Comparison of ENCODE assay signal across 19 cellular contexts in genomic region chr10:110033724-110034235, GRCh38. TPM values are rescaled to one million over a fixed set of nuclear protein-coding genes. Genes with fewer than 3 reads are reported as not detected.
DNase-seq lines count a peak whose midpoint lies in the region; FAIRE-seq and TF ChIP-seq lines count a peak whose summit lies in the region.
"Had no signal": no experiment of that assay in that cellular context is flagged by ENCODE, and none has a peak within 500 bp of the region (broad histone marks: within the 10 kb centered on the region; RNA-seq: fewer than 3 reads in every experiment).

No MANE protein-coding gene starts in this region.

- FAIRE-seq in H54 (lab: Jason Lieb, UNC) = peak; percentile 38

- WGBS in SK-N-SH (ENCODE audit: low lambda C conversion rate) = 40% methylated on average over 2 of the region's 2 CpGs

- no peak overlapping the region for H3K4me3 ChIP-seq in SK-N-SH (ENCODE audit: low read depth in 2 of 2, low read length in 1 of 2)
- H3K4me3 ChIP-seq: GM23338, sigmoid colon, upper lobe of left lung had no signal

- no peak for TF ChIP-seq RAD21 in SK-N-SH (IDR thresholded peaks at IDR 0.05; ENCODE audit: low read length)

- H2AFZ ChIP-seq in SK-N-SH (ENCODE audit: low read depth) = no peak overlapping the region
- H2AFZ ChIP-seq: GM23338 had no signal

- H3K27me3 Mint-ChIP-seq in activated naive CD8-positive, alpha-beta T cell treated with anti-CD3 and anti-CD28 coated beads for 36 hours = no peaks in the 10 kb centered on the region
- H3K27me3 Mint-ChIP-seq: stimulated activated naive CD8-positive, alpha-beta T cell treated with anti-CD3 and anti-CD28 coated beads, Interleukin-15, Interleukin-2, amounts not matched to agents 100 ng/mL and 50 ng/mL, for 24 hours had no signal

- POLR2A ChIA-PET in SK-N-SH (lab: Yijun Ruan, JAX) = no interaction called here

- peaks cover 17% of the 10 kb centered on the region for H3K36me3 Mint-ChIP-seq in activated naive CD8-positive, alpha-beta T cell treated with anti-CD3 and anti-CD28 coated beads for 36 hours

- no peaks in the 10 kb centered on the region for H3K27me3 ChIP-seq in SK-N-SH (ENCODE audit: insufficient read depth)
- H3K27me3 ChIP-seq: sigmoid colon, upper lobe of left lung had no signal

- no peaks in the 10 kb centered on the region for H3K9me2 ChIP-seq in SK-N-SH

- H3K4me1 ChIP-seq in SK-N-SH (ENCODE audit: control insufficient read depth in 1 of 2, insufficient read depth in 2 of 2, low read depth in 1 of 2, low read length in 1 of 2) = peaks cover 18 to 38% of the 10 kb centered on the region in 2 experiments; a peak in 3 of 4 replicates

- H3K9ac ChIP-seq in SK-N-SH = no peak overlapping the region

- no peaks in the 10 kb centered on the region for H3K9me3 ChIP-seq in SK-N-SH
- H3K9me3 ChIP-seq: sigmoid colon, upper lobe of left lung had no signal

- H3F3A ChIP-seq in SK-N-SH (replicated peaks; ENCODE audit: insufficient read depth) = peaks cover 12% of the 10 kb centered on the region

- CTCF ChIA-PET in SK-N-SH (lab: Yijun Ruan, JAX) = interaction anchor here (0.6 kb wide), 1 partner anchor 26 kb away, joined by 3 read pairs; the partner anchor contains the start of gene ADD3

- H3K36me3 ChIP-seq in SK-N-SH (replicated peaks in 1 of 2; ENCODE audit: control insufficient read depth in 1 of 2, insufficient read depth in 2 of 2, low read length in 1 of 2) = no peaks in the 10 kb centered on the region
- H3K36me3 ChIP-seq: sigmoid colon, upper lobe of left lung had no signal

- peaks cover 64% of the 10 kb centered on the region for H3K4me1 Mint-ChIP-seq in activated naive CD8-positive, alpha-beta T cell treated with anti-CD3 and anti-CD28 coated beads for 36 hours

- H3K9me3 Mint-ChIP-seq in activated naive CD8-positive, alpha-beta T cell treated with anti-CD3 and anti-CD28 coated beads for 36 hours = peaks cover 2% of the 10 kb centered on the region
- H3K9me3 Mint-ChIP-seq: GM23338; stimulated activated naive CD8-positive, alpha-beta T cell treated with anti-CD3 and anti-CD28 coated beads, Interleukin-15, Interleukin-2, amounts not matched to agents 100 ng/mL and 50 ng/mL, for 24 hours had no signal

- no peak for TF ChIP-seq POLR2A in H54 (IDR thresholded peaks at IDR 0.05; ENCODE audit: low read depth, low read length)

- peaks cover 4% of the 10 kb centered on the region; the same call in 1 of the 2 replicates for H4K20me1 ChIP-seq in SK-N-SH (ENCODE audit: insufficient read depth)

- TF ChIP-seq CTCF in SK-N-SH (IDR thresholded peaks at IDR 0.05) = no peak

- DNase-seq in H54 (ENCODE audit: insufficient read length, low spot score) (no peak), SK-N-SH (no peak), fibroblast of peridontal ligament (ENCODE audit: extremely low read depth) (peak; percentile 28), pons (ENCODE audit: low spot score) (peak; percentile 59), EL (no peak), NCI-H1694 (lab: John Stamatoyannopoulos, UW) (no peak)
- no peak for DNase-seq in activated naive CD8-positive, alpha-beta T cell treated with anti-CD3 and anti-CD28 coated beads for 36 hours
- DNase-seq: activated CD4-positive, alpha-beta T cell treated with anti-CD3 and anti-CD28 coated beads, Interleukin-2, amount 50 U/mL, for 4 hours; activated gamma-delta T cell treated with Interleukin-2 at 50 U/mL for 16 hours; cortex of kidney; DND-41; NCI-H1105 treated with DMSO at 0.1 percent for 48 hours; NCI-H2107; NCI-H526; RPMI8226; sigmoid colon; upper lobe of left lung had no signal

- H3K79me2 ChIP-seq in SK-N-SH (ENCODE audit: insufficient read depth) = peaks cover 80% of the 10 kb centered on the region

- no peak overlapping the region for H3K4me3 Mint-ChIP-seq in activated naive CD8-positive, alpha-beta T cell treated with anti-CD3 and anti-CD28 coated beads for 36 hours
- H3K4me3 Mint-ChIP-seq: GM23338; stimulated activated naive CD8-positive, alpha-beta T cell treated with anti-CD3 and anti-CD28 coated beads, Interleukin-15, Interleukin-2, amounts not matched to agents 100 ng/mL and 50 ng/mL, for 24 hours had no signal

- H3K4me2 ChIP-seq in SK-N-SH = peak overlapping the region; percentile 3; the same call in 1 of the 2 replicates
- H3K4me2 ChIP-seq: GM23338 had no signal

- peak overlapping the region; percentile 2 to 67 for H3K27ac ChIP-seq in SK-N-SH (ENCODE audit: low read depth in 2 of 2, low read length in 1 of 2)
- H3K27ac ChIP-seq: sigmoid colon, upper lobe of left lung had no signal

- H3K27ac Mint-ChIP-seq in activated naive CD8-positive, alpha-beta T cell treated with anti-CD3 and anti-CD28 coated beads for 36 hours = no peak overlapping the region
- H3K27ac Mint-ChIP-seq: GM23338; stimulated activated naive CD8-positive, alpha-beta T cell treated with anti-CD3 and anti-CD28 coated beads, Interleukin-15, Interleukin-2, amounts not matched to agents 100 ng/mL and 50 ng/mL, for 24 hours had no signal

- no peak for TF ChIP-seq EP300 in SK-N-SH (IDR thresholded peaks at IDR 0.05; ENCODE audit: borderline replicate concordance in 1 of 2, low read depth in 1 of 2, low read length in 1 of 2)

TF ChIP-seq in SK-N-SH, 30 proteins besides CTCF, POLR2A, EP300 and RAD21:
- TF ChIP-seq SMC3 (IDR thresholded peaks at IDR 0.05; ENCODE audit: low read depth, low read length) = no peak
- no peak for TF ChIP-seq NFIC (IDR thresholded peaks at IDR 0.05; ENCODE audit: borderline replicate concordance)
- no peak for TF ChIP-seq JUND (IDR thresholded peaks at IDR 0.05)
- TF ChIP-seq ZBTB33 (IDR thresholded peaks at IDR 0.05; ENCODE audit: borderline replicate concordance, low read depth) = no peak
- TF ChIP-seq RXRA (IDR thresholded peaks at IDR 0.05; ENCODE audit: borderline replicate concordance, low read depth) = no peak
- TF ChIP-seq MEF2A (IDR thresholded peaks at IDR 0.05; ENCODE audit: borderline replicate concordance, low read depth) = no peak
- TF ChIP-seq REST (IDR thresholded peaks at IDR 0.05; ENCODE audit: low read depth, low read length) = no peak
- TF ChIP-seq FOXM1 (IDR thresholded peaks at IDR 0.05; ENCODE audit: low read depth) = no peak
- TF ChIP-seq MXI1 (IDR thresholded peaks at IDR 0.05; ENCODE audit: low read depth, low read length) = no peak
TF ChIP-seq in SK-N-SH: peak in this region for 0.

RNA-seq across cellular contexts. Expression of gene ADD3, which starts 26.0 kb away (rescaled TPM):
- polyA plus RNA-seq in SK-N-SH (2012; rRNA removed) = 27.6 and 144 TPM in 2 replicates
- 39.2 and 59.7 TPM in 2 replicates for polyA plus RNA-seq in SK-N-SH (2012; cell fraction: cytosol; rRNA removed)
- 26.9 and 74.1 TPM in 2 replicates for polyA plus RNA-seq in SK-N-SH (2012; cell fraction: nucleus; rRNA removed)
- 10 to 100 TPM; 44.0 to 52.5 TPM for total RNA-seq in activated naive CD8-positive, alpha-beta T cell treated with anti-CD3 and anti-CD28 coated beads for 36 hours

Comparison
In these comparisons a context has a peak if more than half of its experiments do, and no peak if none do; other contexts are left out.
1. DNase-seq: peak in fibroblast of peridontal ligament (single experiment) and pons (single experiment); none in H54 (single experiment), SK-N-SH (single experiment), EL (single experiment), NCI-H1694 (single experiment) and activated naive CD8-positive, alpha-beta T cell treated with anti-CD3 and anti-CD28 coated beads for 36 hours (single experiment).